In genomic region chr12:76863811-76864210, GRCh38 we compare ENCODE assay signal across 20 cellular contexts. TPM values are rescaled to one million over a fixed set of nuclear protein-coding genes. Genes with fewer than 3 reads are reported as not detected.
DNase-seq lines count a peak whose midpoint lies in the region; ATAC-seq, FAIRE-seq and TF ChIP-seq lines count a peak whose summit lies in the region.
"Had no signal": no experiment of that assay in that cellular context is flagged by ENCODE, and none has a peak within 500 bp of the region (broad histone marks: within the 10 kb centered on the region; RNA-seq: fewer than 3 reads in every experiment).

No MANE protein-coding gene starts in this region.

- POLR2A ChIA-PET in K562 (lab: Yijun Ruan, JAX) = interaction anchor here (0.6 kb wide), 1 partner anchor 41 kb away, joined by 3 read pairs; no protein-coding TSS in a partner anchor

- H3K4me2 ChIP-seq in K562 (ENCODE audit: insufficient read depth, low read length) (no peak overlapping the region), MM.1S (ENCODE audit: low read depth, low read length) (no peak overlapping the region)

- TF ChIP-seq RAD21 in K562 (CRISPR knock-in tag; conservative IDR thresholded peaks at IDR 0.05 in 1 of 2, IDR thresholded peaks at IDR 0.05 in 1 of 2) = no peak

- no peaks in the 10 kb centered on the region for H3F3A ChIP-seq in MM.1S (ENCODE audit: insufficient read depth, low read length)

- H3K4me3 Mint-ChIP-seq in mesothelial cell of epicardium = no peak overlapping the region
- H3K4me3 Mint-ChIP-seq: endodermal cell; stimulated activated memory B cell treated with anti-CD40 and anti-IgM and Interleukin-4, amounts not matched to agents 10 μg/mL and 1 μg/mL and 100 μg/mL, for 72 hours had no signal

- TF ChIP-seq POLR2A in K562 (conservative IDR thresholded peaks at IDR 0.05) = no peak

- H3K9me3 ChIP-seq in K562 (replicated peaks; ENCODE audit: control insufficient read depth, insufficient read depth, low read depth, low read length) = no peaks in the 10 kb centered on the region
- no peaks in the 10 kb centered on the region for H3K9me3 ChIP-seq in tibial artery
- no peaks in the 10 kb centered on the region for H3K9me3 ChIP-seq in MM.1S (replicated peaks; ENCODE audit: insufficient read depth, low read length)
- H3K9me3 ChIP-seq: upper lobe of left lung had no signal

- CTCF ChIA-PET in K562 (lab: Yijun Ruan, JAX; ENCODE audit: low intra/inter-chr PET ratio) = no interaction called here

- TF ChIP-seq EP300 in K562 (IDR thresholded peaks at IDR 0.05; ENCODE audit: low read length) = no peak

- H3K27ac Mint-ChIP-seq in mesothelial cell of epicardium = peak overlapping the region; percentile 14
- H3K27ac Mint-ChIP-seq: endodermal cell; stimulated activated memory B cell treated with anti-CD40 and anti-IgM and Interleukin-4, amounts not matched to agents 10 μg/mL and 1 μg/mL and 100 μg/mL, for 72 hours had no signal

- no peaks in the 10 kb centered on the region for H3K9me1 ChIP-seq in K562 (ENCODE audit: control insufficient read depth, insufficient read depth, low read length)

- no peaks in the 10 kb centered on the region for H3K9me3 Mint-ChIP-seq in mesothelial cell of epicardium
- H3K9me3 Mint-ChIP-seq: endodermal cell; stimulated activated memory B cell treated with anti-CD40 and anti-IgM and Interleukin-4, amounts not matched to agents 10 μg/mL and 1 μg/mL and 100 μg/mL, for 72 hours had no signal

- no TSS peak for BruUV-seq in K562 (replicated peaks; lab: Mats Ljungman, UMichigan)

- DNase-seq in HFF-Myc (ENCODE audit: extremely low read depth, low read depth) = peak; percentile 27
- no peak for DNase-seq in K562 (ENCODE audit: extremely low read depth in 1 of 4, low spot score in 3 of 4)
- DNase-seq in mesothelial cell of epicardium (ENCODE audit: low spot score in 2 of 2, unreplicated experiment in 2 of 2) = no peak
- DNase-seq in tibial artery = no peak
- DNase-seq in DMS79 (lab: John Stamatoyannopoulos, UW) = no peak
- DNase-seq in MM.1S = no peak
- no peak for DNase-seq in NCI-H2029 (lab: John Stamatoyannopoulos, UW)
- DNase-seq: activated CD4-positive, alpha-beta T cell treated with anti-CD3 and anti-CD28 coated beads for 4 hours; activated CD8-positive, alpha-beta memory T cell treated with anti-CD3 and anti-CD28 coated beads, Interleukin-2, amount 50 U/mL, for 4 hours; activated effector memory CD4-positive, alpha-beta T cell treated with anti-CD3 and anti-CD28 coated beads, Interleukin-2, amount 50 U/mL, for 16 hours; DMS153; endodermal cell; NCI-H1105 treated with DMSO at 0.1 percent for 48 hours; NCI-H69; PC-3; upper lobe of left lung had no signal

- H3K9ac ChIP-seq in K562 (ENCODE audit: insufficient read depth in 1 of 2, low read depth in 2 of 2, low read length in 2 of 2) = no peak overlapping the region
- H3K9ac ChIP-seq in MM.1S (ENCODE audit: low read length) = no peak overlapping the region

- H3K4me1 ChIP-seq in K562 (replicated peaks in 1 of 2; ENCODE audit: control insufficient read depth in 2 of 2, insufficient read depth in 2 of 2, low read length in 2 of 2) = no peaks in the 10 kb centered on the region; a peak in 1 of 5 replicates
- peaks cover 0 to 54% (median 18%) of the 10 kb centered on the region in 4 donors for H3K4me1 ChIP-seq in tibial artery
- H3K4me1 ChIP-seq in MM.1S (ENCODE audit: low read length) = peaks cover 21% of the 10 kb centered on the region; the same call in 1 of the 2 replicates
- H3K4me1 ChIP-seq: upper lobe of left lung had no signal

- in situ Hi-C loops in K562 (cut with MboI) = no loop called here

- H3K4me1 Mint-ChIP-seq in mesothelial cell of epicardium = peaks cover 29% of the 10 kb centered on the region
- H3K4me1 Mint-ChIP-seq: stimulated activated memory B cell treated with anti-CD40 and anti-IgM and Interleukin-4, amounts not matched to agents 10 μg/mL and 1 μg/mL and 100 μg/mL, for 72 hours had no signal

- H3K79me2 ChIP-seq in K562 (ENCODE audit: control insufficient read depth, insufficient read depth, low read length) = no peaks in the 10 kb centered on the region
- no peaks in the 10 kb centered on the region for H3K79me2 ChIP-seq in MM.1S (ENCODE audit: low read length)

- FAIRE-seq in K562 (lab: Jason Lieb, UNC) = peak; percentile 57
- FAIRE-seq: frontal cortex had no signal

- H3K4me3 ChIP-seq in HFF-Myc (replicated peaks; ENCODE audit: low read depth, low read length) (no peak overlapping the region), K562 (no peak overlapping the region), tibial artery (no peak overlapping the region), MM.1S (ENCODE audit: low read length) (no peak overlapping the region)
- H3K4me3 ChIP-seq: upper lobe of left lung had no signal

- no peaks in the 10 kb centered on the region for H4K20me1 ChIP-seq in K562 (replicated peaks; ENCODE audit: control insufficient read depth, insufficient read depth, low read length)
- H4K20me1 ChIP-seq in MM.1S (ENCODE audit: insufficient read depth, low read length) = no peaks in the 10 kb centered on the region

- intact Hi-C loops in K562 (cut with micrococcal nuclease) = no loop called here
- intact Hi-C loops in tibial artery (cut with DNase I; ENCODE audit: low total_unique reads) = no loop called here

- TF ChIP-seq CTCF in HFF-Myc (IDR thresholded peaks at IDR 0.05; ENCODE audit: low read depth, low read length, missing control alignments) (no peak), K562 (IDR thresholded peaks at IDR 0.05 in 2 of 3, conservative IDR thresholded peaks at IDR 0.05 in 1 of 3; ENCODE audit: insufficient read depth in 2 of 3, low read depth in 1 of 3, low read length in 3 of 3) (no peak), mesothelial cell of epicardium (IDR thresholded peaks at IDR 0.05; ENCODE audit: unreplicated experiment) (no peak), tibial artery (IDR thresholded peaks at IDR 0.05) (no peak), MM.1S (IDR thresholded peaks at IDR 0.05; ENCODE audit: low read length) (no peak)

- H3K36me3 Mint-ChIP-seq in mesothelial cell of epicardium = peaks cover 17% of the 10 kb centered on the region
- H3K36me3 Mint-ChIP-seq: stimulated activated memory B cell treated with anti-CD40 and anti-IgM and Interleukin-4, amounts not matched to agents 10 μg/mL and 1 μg/mL and 100 μg/mL, for 72 hours had no signal

- ATAC-seq in K562 (no peak), GM19452 (IDR thresholded peaks at IDR 0.05; ENCODE audit: unreplicated experiment) (no peak)
- ATAC-seq: PC-3; stimulated activated memory B cell treated with anti-CD40 and anti-IgM and Interleukin-4, amounts not matched to agents 10 μg/mL and 1 μg/mL and 100 μg/mL, for 72 hours had no signal

- H3K27me3 ChIP-seq in K562 (ENCODE audit: control insufficient read depth in 2 of 2, insufficient read depth in 2 of 2, low read length in 2 of 2) (no peaks in the 10 kb centered on the region), tibial artery (no peaks in the 10 kb centered on the region), MM.1S (replicated peaks; ENCODE audit: insufficient read depth, low read length) (no peaks in the 10 kb centered on the region)
- H3K27me3 ChIP-seq: upper lobe of left lung had no signal

- WGBS in K562 (ENCODE audit: insufficient coverage, low coverage, missing lambda C conversion rate) = 16% methylated on average over 4 of the region's 4 CpGs

- H2AFZ ChIP-seq in K562 (ENCODE audit: low read depth, low read length) (no peak overlapping the region), MM.1S (ENCODE audit: low read length) (no peak overlapping the region)

- H3K27ac ChIP-seq in K562 (ENCODE audit: extremely low read depth, low read depth, low read length) (no peak overlapping the region), tibial artery (peak overlapping the region; percentile 25 to 65), MM.1S (ENCODE audit: low read length) (no peak overlapping the region)
- H3K27ac ChIP-seq: C4-2B had no signal

- no peaks in the 10 kb centered on the region for H3K9me2 ChIP-seq in MM.1S (replicated peaks; ENCODE audit: insufficient read depth, low read length)

- H3K36me3 ChIP-seq in K562 (ENCODE audit: control insufficient read depth, insufficient read depth, low read length) (no peaks in the 10 kb centered on the region), tibial artery (peaks cover 30 to 44% (median 30%) of the 10 kb centered on the region in 3 donors), MM.1S (replicated peaks; ENCODE audit: insufficient read depth, low read length) (no peaks in the 10 kb centered on the region)
- H3K36me3 ChIP-seq: upper lobe of left lung had no signal

- no peaks in the 10 kb centered on the region for H3K27me3 Mint-ChIP-seq in mesothelial cell of epicardium (ENCODE audit: low read depth)
- H3K27me3 Mint-ChIP-seq: stimulated activated memory B cell treated with anti-CD40 and anti-IgM and Interleukin-4, amounts not matched to agents 10 μg/mL and 1 μg/mL and 100 μg/mL, for 72 hours had no signal

TF ChIP-seq in K562, 482 proteins besides CTCF, POLR2A, EP300 and RAD21 (continues in another document):
- no peak for TF ChIP-seq IRF9 (tag; IDR thresholded peaks at IDR 0.05)
- TF ChIP-seq ZBTB1 (CRISPR knock-in tag; IDR thresholded peaks at IDR 0.05; ENCODE audit: borderline replicate concordance, low read depth) = no peak

RNA-seq across cellular contexts. Expression of gene CSRP2, which starts 15.0 kb away (rescaled TPM):
- total RNA-seq in K562 (2011; cell fraction: chromatin; rRNA removed; ENCODE audit: low replicate concordance) = 2.1 and 3.9 TPM in 2 replicates
- total RNA-seq in K562 (2011; cell fraction: nucleolus; rRNA removed) = 1.5 and 1.6 TPM in 2 replicates
- total RNA-seq in K562 (2011; cell fraction: nucleoplasm; rRNA removed) = 3.7 and 9.9 TPM in 2 replicates
- total RNA-seq in K562 (2014; rRNA removed) (0.32 and 0.73 TPM in 2 replicates), K562 (2014; rRNA removed; fragmentation: Illumina TruSeq; extraction: Trizol) (1.9 and 2.4 TPM in 2 replicates), K562 (2015; rRNA removed; fragmentation: Illumina TruSeq; extraction: Trizol) (0.60 and 0.83 TPM in 2 replicates), K562 (2021) (1.6 and 2.3 TPM in 2 replicates), mesothelial cell of epicardium (81.6 to 86.3 TPM (median 81.8 TPM) in 3 replicates)
- polyA plus RNA-seq in K562 (2011; rRNA removed) (4.6 and 5.9 TPM in 2 replicates), K562 (2014; fragmentation: Illumina TruSeq; extraction: Trizol) (1.1 and 1.9 TPM in 2 replicates), K562 (2014; fragmentation: Nextera tagmentation; extraction: Ambion mirVana) (1 to 10 TPM; 4.1 to 6.2 TPM), K562 (2014; rRNA removed) (2.3 and 3.4 TPM in 2 replicates)
- polyA plus RNA-seq in K562 (2011; cell fraction: cytosol; rRNA removed) = 3.1 and 3.6 TPM in 2 replicates
- polyA plus RNA-seq in K562 (2011; cell fraction: nucleus; rRNA removed) = 1.6 and 3.5 TPM in 2 replicates
- polyA plus RNA-seq in K562 (2012) = 0.97 and 1.9 TPM in 2 replicates
- polyA minus RNA-seq in K562 (2011; rRNA and poly(A)+ RNA removed) = 2.2 and 4.0 TPM in 2 replicates
- 1.6 and 2.2 TPM in 2 replicates for polyA minus RNA-seq in K562 (2011; cell fraction: cytosol; rRNA and poly(A)+ RNA removed)
- 1.3 and 2.9 TPM in 2 replicates for polyA minus RNA-seq in K562 (2011; cell fraction: nucleus; rRNA and poly(A)+ RNA removed)

Comparison
In these comparisons a context has a peak if more than half of its experiments do, and no peak if none do; other contexts are left out.
1. H3K27ac ChIP-seq: peak in tibial artery (2 of 2); none in K562 (single experiment) and MM.1S (single experiment).